In the genomic region with DNA sequence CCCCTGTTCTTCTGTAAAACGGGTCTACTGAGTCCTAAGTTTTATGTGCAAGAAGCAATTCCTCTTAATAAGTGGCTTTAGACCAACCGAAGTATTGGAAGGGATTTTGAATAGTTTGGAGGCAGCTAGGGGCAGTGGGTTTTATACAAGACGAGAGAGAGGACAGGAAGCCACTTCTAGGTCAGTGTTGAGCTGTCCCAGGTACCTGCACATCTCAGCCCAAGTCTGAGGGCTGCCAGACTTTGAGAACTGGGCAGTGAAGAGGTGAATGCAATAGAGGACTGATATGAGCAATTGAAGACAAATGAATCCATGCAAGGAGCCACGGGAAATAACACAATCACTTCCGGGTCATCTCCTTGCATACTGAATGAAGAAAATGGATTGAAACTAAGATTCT, we compare ENCODE assay signal across 21 cellular contexts.
DNase-seq lines count a peak whose midpoint lies in the region; ATAC-seq, FAIRE-seq and TF ChIP-seq lines count a peak whose summit lies in the region.
"Had no signal": no experiment of that assay in that cellular context is flagged by ENCODE, and none has a peak within 500 bp of the region (broad histone marks: within the 10 kb centered on the region; RNA-seq: fewer than 3 reads in every experiment).

No MANE protein-coding gene starts in this region.

- intact Hi-C loops in GM12878 (cut with micrococcal nuclease; ENCODE audit: unreplicated experiment) = no loop called here

- POLR2A ChIA-PET in SK-N-SH (lab: Yijun Ruan, JAX) (no interaction called here), GM12878 (lab: Charles Lee) (no interaction called here)

- CTCF ChIA-PET in SK-N-SH (lab: Yijun Ruan, JAX) = interaction anchor here (0.6 kb wide), 1 partner anchor 911 kb away, joined by 3 read pairs; no protein-coding TSS in a partner anchor
- CTCF ChIA-PET in GM12878 (lab: Yijun Ruan, JAX) = no interaction called here

- SMC1A ChIA-PET in GM12878 (lab: Charles Lee; ENCODE audit: uncharacterized antibody, unreplicated experiment) = no interaction called here

- no peaks in the 10 kb centered on the region for H3F3A ChIP-seq in SK-N-SH (replicated peaks; ENCODE audit: insufficient read depth)

- H3K36me3 ChIP-seq in SK-N-SH (replicated peaks in 1 of 2; ENCODE audit: control insufficient read depth in 1 of 2, insufficient read depth in 2 of 2, low read length in 1 of 2) = no peaks in the 10 kb centered on the region
- H3K36me3 ChIP-seq in GM12878 (ENCODE audit: control insufficient read depth in 2 of 2, insufficient read depth in 2 of 2, low read length in 1 of 2) = no peaks in the 10 kb centered on the region

- no peaks in the 10 kb centered on the region for H3K9me3 ChIP-seq in SK-N-SH
- no peaks in the 10 kb centered on the region for H3K9me3 ChIP-seq in GM12878 (replicated peaks; ENCODE audit: control insufficient read depth, insufficient read depth, low read length)
- H3K9me3 ChIP-seq: A549 had no signal

- no peak for FAIRE-seq in GM12878 (lab: Jason Lieb, UNC)
- FAIRE-seq: A549, D721Med, G401.6, GM12892, GM18507, H54, HepG2 had no signal

- no peak overlapping the region for H3K4me2 ChIP-seq in SK-N-SH
- no peak overlapping the region for H3K4me2 ChIP-seq in GM12878 (ENCODE audit: control insufficient read depth, insufficient read depth)
- H3K4me2 ChIP-seq: A549 had no signal

- in situ Hi-C loops in GM12878 (cut with MboI) = no loop called here

- no peak overlapping the region for H2AFZ ChIP-seq in SK-N-SH (ENCODE audit: low read depth)
- no peak overlapping the region for H2AFZ ChIP-seq in GM12878 (ENCODE audit: control insufficient read depth, low read depth, low read length)
- H2AFZ ChIP-seq: GM23248 had no signal

- H3K9ac ChIP-seq in SK-N-SH (no peak overlapping the region), GM12878 (ENCODE audit: control insufficient read depth, insufficient read depth, low read length) (no peak overlapping the region)
- H3K9ac ChIP-seq: GM23248 had no signal

- no peaks in the 10 kb centered on the region for H3K27me3 ChIP-seq in SK-N-SH (ENCODE audit: insufficient read depth)
- H3K27me3 ChIP-seq in GM12878 (replicated peaks in 1 of 2; ENCODE audit: control insufficient read depth in 2 of 2, insufficient read depth in 2 of 2, low read length in 1 of 2) = no peaks in the 10 kb centered on the region

- TF ChIP-seq RAD21 in SK-N-SH (IDR thresholded peaks at IDR 0.05; ENCODE audit: low read length) (no peak), GM12878 (IDR thresholded peaks at IDR 0.05; ENCODE audit: insufficient read depth, low read depth, low read length) (no peak)

- BruUV-seq in GM12878 (replicated peaks; lab: Mats Ljungman, UMichigan) = no TSS peak

- TF ChIP-seq CTCF in SK-N-SH (IDR thresholded peaks at IDR 0.05) (no peak), GM12878 (IDR thresholded peaks at IDR 0.05 in 2 of 3, conservative IDR thresholded peaks at IDR 0.05 in 1 of 3; ENCODE audit: control insufficient read depth in 2 of 3, extremely low read depth in 1 of 3, insufficient read depth in 1 of 3, low read depth in 3 of 3, low read length in 3 of 3) (no peak)

- no peak overlapping the region for H3K27ac ChIP-seq in SK-N-SH (ENCODE audit: low read depth in 2 of 2, low read length in 1 of 2)
- H3K27ac ChIP-seq in GM12878 (ENCODE audit: control insufficient read depth, insufficient read depth) = no peak overlapping the region
- H3K27ac ChIP-seq in temporal lobe (ENCODE audit: low read depth, low read length) = peak overlapping the region; percentile 17
- H3K27ac ChIP-seq: 22Rv1, A549, C4-2B, GM23248 had no signal

- no peaks in the 10 kb centered on the region for H3K4me1 ChIP-seq in SK-N-SH (ENCODE audit: control insufficient read depth in 1 of 2, insufficient read depth in 2 of 2, low read depth in 1 of 2, low read length in 1 of 2)
- H3K4me1 ChIP-seq in GM12878 (ENCODE audit: control insufficient read depth, insufficient read depth, low read length) = no peaks in the 10 kb centered on the region
- H3K4me1 ChIP-seq: Caco-2 had no signal

- WGBS in SK-N-SH (ENCODE audit: low lambda C conversion rate) = 82% methylated on average over 5 of the region's 5 CpGs
- WGBS in GM12878 (ENCODE audit: insufficient coverage, insufficient replicate concordance, low lambda C conversion rate, missing lambda C conversion rate) = 20% methylated on average over 5 of the region's 5 CpGs

- RAD21 ChIA-PET in GM12878 (lab: Charles Lee; ENCODE audit: unreplicated experiment) = no interaction called here

- H4K20me1 ChIP-seq in SK-N-SH (ENCODE audit: insufficient read depth) (no peaks in the 10 kb centered on the region), GM12878 (ENCODE audit: control insufficient read depth, insufficient read depth) (no peaks in the 10 kb centered on the region)

- no peaks in the 10 kb centered on the region for H3K9me2 ChIP-seq in SK-N-SH

- no peak for ATAC-seq in SK-N-SH treated with all-trans-retinoic acid at 6 μM for 48 hours
- no peak for ATAC-seq in GM12878
- ATAC-seq: A549, HepG2 had no signal

- H3K79me2 ChIP-seq in SK-N-SH (ENCODE audit: insufficient read depth) (no peaks in the 10 kb centered on the region), GM12878 (ENCODE audit: control insufficient read depth, insufficient read depth, low read length) (no peaks in the 10 kb centered on the region)

- TF ChIP-seq EP300 in SK-N-SH (IDR thresholded peaks at IDR 0.05; ENCODE audit: borderline replicate concordance in 1 of 2, low read depth in 1 of 2, low read length in 1 of 2) = no peak
- no peak for TF ChIP-seq EP300 in GM12878 (IDR thresholded peaks at IDR 0.05; ENCODE audit: borderline replicate concordance in 1 of 2, control insufficient read depth in 1 of 2, low read depth in 2 of 2, low read length in 2 of 2)

- no peak for TF ChIP-seq POLR2A in GM12878 (IDR thresholded peaks at IDR 0.05; ENCODE audit: low read depth, low read length)

- DNase-seq in SK-N-SH (no peak), GM12878 (ENCODE audit: low read depth, low spot score) (no peak), KG1 (lab: John Stamatoyannopoulos, UW) (no peak), hepatic stellate cell (ENCODE audit: low spot score) (no peak)
- DNase-seq in stimulated activated naive CD4-positive, alpha-beta T cell (lab: John Stamatoyannopoulos, UW) = no peak
- DNase-seq: AML-193; Caco-2; CD4-positive, alpha-beta T cell; GM23248; HCEC 1CT had no signal

- no peak overlapping the region for H3K4me3 ChIP-seq in SK-N-SH (ENCODE audit: low read depth in 2 of 2, low read length in 1 of 2)
- no peak overlapping the region for H3K4me3 ChIP-seq in GM12878
- H3K4me3 ChIP-seq: A549, GM23248 had no signal

TF ChIP-seq in SK-N-SH, 30 proteins besides CTCF, POLR2A, EP300 and RAD21 (continues in another document):
- no peak for TF ChIP-seq TEAD4 (IDR thresholded peaks at IDR 0.05; ENCODE audit: borderline replicate concordance, insufficient read depth)

TF ChIP-seq in SK-N-SH treated with all-trans-retinoic acid at 6 μM for 48 hours, 23 proteins besides CTCF, POLR2A, EP300 and RAD21 (continues in another document):
- no peak for TF ChIP-seq ZNF70 (CRISPR knock-in tag; IDR thresholded peaks at IDR 0.05)
- TF ChIP-seq CSDC2 (CRISPR knock-in tag; IDR thresholded peaks at IDR 0.05) = no peak
- TF ChIP-seq PATZ1 (CRISPR knock-in tag; IDR thresholded peaks at IDR 0.05; ENCODE audit: borderline replicate concordance) = no peak
- TF ChIP-seq TOX (CRISPR knock-in tag; IDR thresholded peaks at IDR 0.05; ENCODE audit: borderline replicate concordance) = no peak

TF ChIP-seq in GM12878, 131 proteins besides CTCF, POLR2A, EP300 and RAD21:
- TF ChIP-seq, protein P1, sequence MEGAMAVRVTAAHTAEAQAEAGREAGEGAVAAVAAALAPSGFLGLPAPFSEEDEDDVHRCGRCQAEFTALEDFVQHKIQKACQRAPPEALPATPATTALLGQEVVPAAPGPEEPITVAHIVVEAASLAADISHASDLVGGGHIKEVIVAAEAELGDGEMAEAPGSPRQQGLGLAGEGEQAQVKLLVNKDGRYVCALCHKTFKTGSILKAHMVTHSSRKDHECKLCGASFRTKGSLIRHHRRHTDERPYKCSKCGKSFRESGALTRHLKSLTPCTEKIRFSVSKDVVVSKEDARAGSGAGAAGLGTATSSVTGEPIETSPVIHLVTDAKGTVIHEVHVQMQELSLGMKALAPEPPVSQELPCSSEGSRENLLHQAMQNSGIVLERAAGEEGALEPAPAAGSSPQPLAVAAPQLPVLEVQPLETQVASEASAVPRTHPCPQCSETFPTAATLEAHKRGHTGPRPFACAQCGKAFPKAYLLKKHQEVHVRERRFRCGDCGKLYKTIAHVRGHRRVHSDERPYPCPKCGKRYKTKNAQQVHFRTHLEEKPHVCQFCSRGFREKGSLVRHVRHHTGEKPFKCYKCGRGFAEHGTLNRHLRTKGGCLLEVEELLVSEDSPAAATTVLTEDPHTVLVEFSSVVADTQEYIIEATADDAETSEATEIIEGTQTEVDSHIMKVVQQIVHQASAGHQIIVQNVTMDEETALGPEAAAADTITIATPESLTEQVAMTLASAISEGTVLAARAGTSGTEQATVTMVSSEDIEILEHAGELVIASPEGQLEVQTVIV (IDR thresholded peaks at IDR 0.05; ENCODE audit: borderline replicate concordance, partially characterized antibody) = no peak
- TF ChIP-seq REST (IDR thresholded peaks at IDR 0.05; ENCODE audit: low read depth, low read length) = peak; percentile 44; the same call in 1 of the 2 replicates

Comparison
In these comparisons a context has a peak if more than half of its experiments do, and no peak if none do; other contexts are left out.
1. Of the 26 proteins assayed by ChIP-seq in both GM12878 and SK-N-SH: peak only in GM12878: none; only in SK-N-SH: none; in both: REST; in neither: 25.